34 cellular contexts compared by ENCODE assay signal in genomic region chr6:106903299-106903698, GRCh38.
"Had no signal": no experiment of that assay in that cellular context is flagged by ENCODE, and none has a peak within 500 bp of the region (broad histone marks: within the 10 kb centered on the region; RNA-seq: fewer than 3 reads in every experiment).

No MANE protein-coding gene starts in this region.

- H3K27ac ChIP-seq: ascending aorta, breast epithelium, cardiac muscle cell, colonic mucosa, esophagus muscularis mucosa, gastroesophageal sphincter, heart right ventricle, hepatocyte, WERI-Rb-1 had no signal

- H3K36me3 Mint-ChIP-seq: activated CD4-positive, alpha-beta memory T cell treated with anti-CD3 and anti-CD28 coated beads for 36 hours; activated CD8-positive, alpha-beta memory T cell treated with anti-CD3 and anti-CD28 coated beads, Interleukin-2, amount 10 ng/mL, durations not matched to agents 7 days and 5 days; activated naive CD4-positive, alpha-beta T cell treated with anti-CD3 and anti-CD28 coated beads, Interleukin-2, amount 10 ng/mL, durations not matched to agents 7 days and 5 days; activated naive CD8-positive, alpha-beta T cell treated with anti-CD3 and anti-CD28 coated beads, Interleukin-2, amount 10 ng/mL, durations not matched to agents 7 days and 5 days; brain had no signal

- H3K4me1 Mint-ChIP-seq: activated CD4-positive, alpha-beta T cell treated with anti-CD3 and anti-CD28 coated beads for 36 hours; activated CD4-positive, alpha-beta T cell treated with anti-CD3 and anti-CD28 coated beads, Interleukin-2, amount 10 ng/mL, durations not matched to agents 24 days and 14 days; activated CD8-positive, alpha-beta memory T cell treated with anti-CD3 and anti-CD28 coated beads, Interleukin-2, amount 10 ng/mL, durations not matched to agents 7 days and 5 days; activated naive CD4-positive, alpha-beta T cell treated with anti-CD3 and anti-CD28 coated beads, Interleukin-2, amount 10 ng/mL, durations not matched to agents 7 days and 5 days; activated naive CD8-positive, alpha-beta T cell treated with anti-CD3 and anti-CD28 coated beads, Interleukin-2, amount 10 ng/mL, durations not matched to agents 7 days and 5 days; T-helper 17 cell had no signal

- H3K27me3 Mint-ChIP-seq: activated CD4-positive, alpha-beta memory T cell treated with anti-CD3 and anti-CD28 coated beads for 36 hours; activated CD4-positive, alpha-beta T cell treated with anti-CD3 and anti-CD28 coated beads, Interleukin-2, amount 10 ng/mL, durations not matched to agents 24 days and 14 days; activated naive CD8-positive, alpha-beta T cell treated with anti-CD3 and anti-CD28 coated beads, Interleukin-2, amount 10 ng/mL, durations not matched to agents 7 days and 5 days had no signal

- DNase-seq: activated CD4-positive, alpha-beta memory T cell treated with anti-CD3 and anti-CD28 coated beads for 36 hours; activated CD4-positive, alpha-beta T cell treated with anti-CD3 and anti-CD28 coated beads for 36 hours; activated CD4-positive, alpha-beta T cell treated with anti-CD3 and anti-CD28 coated beads, Interleukin-2, amount 10 ng/mL, durations not matched to agents 24 days and 14 days; activated CD4-positive, CD25-positive, alpha-beta regulatory T cell; activated CD4-positive, CD25-positive, alpha-beta regulatory T cell treated with anti-CD3 and anti-CD28 coated beads, Interleukin-2, amount 50 U/mL, for 72 hours; activated CD8-positive, alpha-beta memory T cell treated with anti-CD3 and anti-CD28 coated beads, Interleukin-2, amount 10 ng/mL, durations not matched to agents 7 days and 5 days; activated CD8-positive, alpha-beta memory T cell treated with anti-CD3 and anti-CD28 coated beads, Interleukin-2, amount 50 U/mL, for 4 hours; activated CD8-positive, alpha-beta T cell treated with anti-CD3 and anti-CD28 coated beads, Interleukin-2, amount 10 ng/mL, durations not matched to agents 7 days and 5 days; activated gamma-delta T cell; activated naive CD4-positive, alpha-beta T cell; activated naive CD4-positive, alpha-beta T cell treated with anti-CD3 and anti-CD28 coated beads, Interleukin-2, amount 10 ng/mL, durations not matched to agents 7 days and 5 days; activated naive CD8-positive, alpha-beta T cell treated with anti-CD3 and anti-CD28 coated beads, Interleukin-2, amount 10 ng/mL, durations not matched to agents 7 days and 5 days; activated T-cell treated with anti-CD3 and anti-CD28 coated beads, Interleukin-2, amount 50 U/mL, for 1 hour; activated T-cell treated with anti-CD3 and anti-CD28 coated beads, Interleukin-2, amount 50 U/mL, for 72 hours; central memory CD4-positive, alpha-beta T cell; cerebellar nuclear complex; colonic mucosa; effector CD4-positive, alpha-beta T cell; effector memory CD8-positive, alpha-beta T cell; erythroblast; foreskin melanocyte; heart right ventricle; T-helper 17 cell; T1000; WERI-Rb-1 had no signal

- H3K4me3 Mint-ChIP-seq: activated CD4-positive, alpha-beta memory T cell treated with anti-CD3 and anti-CD28 coated beads for 36 hours; activated CD4-positive, alpha-beta T cell treated with anti-CD3 and anti-CD28 coated beads for 36 hours; activated CD4-positive, alpha-beta T cell treated with anti-CD3 and anti-CD28 coated beads, Interleukin-2, amount 10 ng/mL, durations not matched to agents 24 days and 14 days; activated CD8-positive, alpha-beta memory T cell treated with anti-CD3 and anti-CD28 coated beads, Interleukin-2, amount 10 ng/mL, durations not matched to agents 7 days and 5 days; activated CD8-positive, alpha-beta T cell treated with anti-CD3 and anti-CD28 coated beads, Interleukin-2, amount 10 ng/mL, durations not matched to agents 7 days and 5 days; activated naive CD4-positive, alpha-beta T cell treated with anti-CD3 and anti-CD28 coated beads, Interleukin-2, amount 10 ng/mL, durations not matched to agents 7 days and 5 days; activated naive CD8-positive, alpha-beta T cell treated with anti-CD3 and anti-CD28 coated beads, Interleukin-2, amount 10 ng/mL, durations not matched to agents 7 days and 5 days; activated T-cell treated with anti-CD3 and anti-CD28 coated beads, Interleukin-2, amount 50 U/mL, for 72 hours; brain; effector memory CD8-positive, alpha-beta T cell; T-helper 17 cell; T-helper 2 cell treated with Interferon-gamma antibody and Interleukin-4, amounts not matched to agents 5 μg/mL and 100 μg/mL, for 36 hours had no signal

- H3K4me1 ChIP-seq: ascending aorta, breast epithelium, colonic mucosa, esophagus muscularis mucosa, gastroesophageal sphincter, heart right ventricle had no signal

- H3K27me3 ChIP-seq: ascending aorta, breast epithelium, cardiac muscle cell, colonic mucosa, esophagus muscularis mucosa, gastroesophageal sphincter, heart right ventricle, hepatocyte had no signal

- H3K4me3 ChIP-seq: ascending aorta, breast epithelium, cardiac muscle cell, colonic mucosa, esophagus muscularis mucosa, gastroesophageal sphincter, heart right ventricle, hepatocyte had no signal

- ATAC-seq: activated CD4-positive, alpha-beta T cell treated with anti-CD3 and anti-CD28 coated beads for 36 hours; activated CD8-positive, alpha-beta memory T cell treated with anti-CD3 and anti-CD28 coated beads, Interleukin-2, amount 10 ng/mL, durations not matched to agents 7 days and 5 days; activated CD8-positive, alpha-beta T cell treated with anti-CD3 and anti-CD28 coated beads, Interleukin-2, amount 10 ng/mL, durations not matched to agents 7 days and 5 days; activated naive CD4-positive, alpha-beta T cell treated with anti-CD3 and anti-CD28 coated beads, Interleukin-2, amount 50 U/mL, for 72 hours; activated T-cell treated with anti-CD3 and anti-CD28 coated beads, Interleukin-2, amount 50 U/mL, for 72 hours; effector memory CD8-positive, alpha-beta T cell; gastroesophageal sphincter; heart right ventricle; T-helper 17 cell had no signal

- H3K9me3 ChIP-seq: ascending aorta, colonic mucosa had no signal

- H3K27ac Mint-ChIP-seq: activated CD4-positive, alpha-beta memory T cell treated with anti-CD3 and anti-CD28 coated beads for 36 hours; activated CD4-positive, alpha-beta T cell treated with anti-CD3 and anti-CD28 coated beads for 36 hours; activated CD4-positive, alpha-beta T cell treated with anti-CD3 and anti-CD28 coated beads, Interleukin-2, amount 10 ng/mL, durations not matched to agents 24 days and 14 days; activated CD8-positive, alpha-beta memory T cell treated with anti-CD3 and anti-CD28 coated beads, Interleukin-2, amount 10 ng/mL, durations not matched to agents 7 days and 5 days; activated CD8-positive, alpha-beta T cell treated with anti-CD3 and anti-CD28 coated beads, Interleukin-2, amount 10 ng/mL, durations not matched to agents 7 days and 5 days; activated naive CD4-positive, alpha-beta T cell treated with anti-CD3 and anti-CD28 coated beads, Interleukin-2, amount 10 ng/mL, durations not matched to agents 7 days and 5 days; activated naive CD4-positive, alpha-beta T cell treated with anti-CD3 and anti-CD28 coated beads, Interleukin-2, amount 50 U/mL, for 72 hours; activated naive CD8-positive, alpha-beta T cell treated with anti-CD3 and anti-CD28 coated beads, Interleukin-2, amount 10 ng/mL, durations not matched to agents 7 days and 5 days; activated T-cell treated with anti-CD3 and anti-CD28 coated beads, Interleukin-2, amount 50 U/mL, for 72 hours; brain; effector memory CD8-positive, alpha-beta T cell; T-helper 17 cell; T-helper 2 cell treated with Interferon-gamma antibody and Interleukin-4, amounts not matched to agents 5 μg/mL and 100 μg/mL, for 36 hours had no signal

- H3K36me3 ChIP-seq: ascending aorta, breast epithelium, cardiac muscle cell, colonic mucosa, esophagus muscularis mucosa, gastroesophageal sphincter, heart right ventricle, WERI-Rb-1 had no signal
